In the genomic region with DNA sequence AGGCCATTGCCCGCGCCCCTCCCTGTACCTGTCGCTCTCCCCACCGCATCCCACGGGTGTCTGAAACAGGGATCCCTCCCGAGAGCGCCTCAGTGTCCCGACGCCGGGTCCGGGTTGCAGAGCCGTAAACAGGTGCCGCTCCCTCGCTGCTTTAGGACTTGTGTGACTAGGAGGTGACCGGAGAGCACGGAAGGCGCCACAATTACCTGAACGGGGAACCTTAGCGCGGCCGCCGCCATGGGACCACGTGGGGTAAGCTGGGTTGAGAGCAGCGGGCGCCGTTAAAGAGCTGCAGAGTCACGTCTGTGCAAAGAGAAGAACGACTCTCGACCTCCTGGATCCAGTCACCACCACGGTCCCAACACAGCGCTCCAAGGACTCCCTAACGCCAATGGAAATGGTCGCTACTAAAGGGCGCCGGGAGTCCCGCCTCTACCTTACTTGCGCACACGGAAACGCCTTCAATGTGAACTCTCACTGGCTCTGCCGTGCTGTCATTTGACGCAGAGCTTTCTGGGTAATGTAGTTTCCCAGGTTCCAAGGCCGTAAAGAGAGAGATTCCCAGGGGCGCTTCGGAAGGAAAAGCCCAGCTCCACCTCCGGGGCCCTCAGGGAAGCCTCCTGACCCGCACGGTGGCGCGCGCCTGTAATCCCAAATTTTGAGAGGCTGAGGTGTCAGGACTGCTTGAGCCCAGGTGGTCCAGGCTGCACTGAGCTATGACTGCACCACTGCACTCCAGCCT, we compare ENCODE assay signal across 8 cellular contexts. TPM values are rescaled to one million over a fixed set of nuclear protein-coding genes. Genes with fewer than 3 reads are reported as not detected.
DNase-seq lines count a peak whose midpoint lies in the region; ATAC-seq and TF ChIP-seq lines count a peak whose summit lies in the region.

A gene (minus strand): TSS at position 409 of the 742 bp plus-strand sequence. CDS start 170 bp downstream, at position 239.

- H3K9me3 Mint-ChIP-seq in Calu3 (ENCODE audit: low read depth, unreplicated experiment) (no peaks in the 10 kb centered on the region), IgD-negative memory B cell (no peaks in the 10 kb centered on the region)
- no peaks in the 10 kb centered on the region for H3K9me3 Mint-ChIP-seq in activated T-cell treated with anti-CD3 and anti-CD28 coated beads, Interleukin-2, amount 50 U/mL, for 24 hours

- peaks cover 4% of the 10 kb centered on the region; the same call in 1 of the 2 replicates for H3F3A ChIP-seq in PC-9 (ENCODE audit: insufficient read depth, low read depth)

- CTCF ChIA-PET in Calu3 (lab: Charles Lee): interaction anchor here (0.6 to 1.2 kb wide), 4 partner anchors 35 to 151 kb away, joined by 3 to 6 read pairs (median 3); a partner anchor contains a TSS
- CTCF ChIA-PET in PC-9 (lab: Charles Lee): no interaction called here

- peak; percentile 86 for DNase-seq in Calu3
- peak; percentile 84 to 93 for DNase-seq in PC-9
- DNase-seq in activated T-cell treated with anti-CD3 and anti-CD28 coated beads, Interleukin-2, amount 50 U/mL, for 24 hours: peak; percentile 79
- DNase-seq in stimulated activated CD8-positive, alpha-beta memory T cell treated with anti-CD3 and anti-CD28 coated beads, Interleukin-7, amount 100 ng/mL, for 1 hour (ENCODE audit: low read depth in 2 of 2): peak; percentile 46 to 49

- H3K79me2 ChIP-seq in PC-9 (ENCODE audit: low read depth): peaks cover 13% of the 10 kb centered on the region

- intact Hi-C loops in Calu3 (cut with micrococcal nuclease; ENCODE audit: unreplicated experiment) (loop anchor here (2.0 to 10.0 kb wide), 3 partner anchors 38 to 340 kb away; a partner anchor contains a TSS), PC-9 (cut with micrococcal nuclease; ENCODE audit: unreplicated experiment) (loop anchor here (1.0 to 5.0 kb wide), 4 partner anchors 10 to 132 kb away; a partner anchor contains a TSS)

- POLR2A ChIA-PET in PC-9 (lab: Charles Lee; ENCODE audit: unreplicated experiment): interaction anchor here (0.5 to 1.2 kb wide), 6 partner anchors 10 to 499 kb away, joined by 3 to 28 read pairs (median 4); a partner anchor contains a TSS

- H3K4me1 Mint-ChIP-seq in Calu3 (ENCODE audit: low read depth, unreplicated experiment) (peaks cover 50% of the 10 kb centered on the region), IgD-negative memory B cell (peaks cover 22 to 37% (median 26%) of the 10 kb centered on the region in 3 donors)
- H3K4me1 Mint-ChIP-seq in activated T-cell treated with anti-CD3 and anti-CD28 coated beads, Interleukin-2, amount 50 U/mL, for 24 hours (ENCODE audit: low read depth): peaks cover 46% of the 10 kb centered on the region

- H3K27ac ChIP-seq in PC-9 (peak within 1 kb of the TSS; percentile 42), muscle layer of colon (ENCODE audit: low read depth, low read length) (peak within 1 kb of the TSS; percentile 87)

- H3K4me1 ChIP-seq in PC-9 (replicated peaks; ENCODE audit: insufficient read depth) (peaks cover 21% of the 10 kb centered on the region), muscle layer of colon (ENCODE audit: insufficient read depth, low read length) (peaks cover 6% of the 10 kb centered on the region)

- H3K36me3 ChIP-seq in PC-9 (ENCODE audit: low read depth) (peaks cover 18% of the 10 kb centered on the region; the same call in 1 of the 2 replicates), muscle layer of colon (ENCODE audit: insufficient read depth, low read length) (peaks cover 10% of the 10 kb centered on the region)

- peaks cover 68% of the 10 kb centered on the region for H3K36me3 Mint-ChIP-seq in Calu3 (ENCODE audit: insufficient read depth, unreplicated experiment)
- H3K36me3 Mint-ChIP-seq in IgD-negative memory B cell: no peaks in the 10 kb centered on the region
- H3K36me3 Mint-ChIP-seq in activated T-cell treated with anti-CD3 and anti-CD28 coated beads, Interleukin-2, amount 50 U/mL, for 24 hours (ENCODE audit: low read depth): peaks cover 47% of the 10 kb centered on the region

- H3K4me3 Mint-ChIP-seq in Calu3 (ENCODE audit: low read depth, unreplicated experiment): peak within 1 kb of the TSS; percentile 90
- H3K4me3 Mint-ChIP-seq in IgD-negative memory B cell: peak within 1 kb of the TSS; percentile 94 to 99 (median 98)
- H3K4me3 Mint-ChIP-seq in activated T-cell treated with anti-CD3 and anti-CD28 coated beads, Interleukin-2, amount 50 U/mL, for 24 hours: peak within 1 kb of the TSS; percentile 93

- H2AFZ ChIP-seq in PC-9: peak within 1 kb of the TSS; percentile 89

- H3K9ac ChIP-seq in muscle layer of colon (ENCODE audit: low read length): peak within 1 kb of the TSS; percentile 54

- H3K9me3 ChIP-seq in PC-9 (ENCODE audit: insufficient read depth, low read depth) (no peaks in the 10 kb centered on the region), muscle layer of colon (ENCODE audit: low read length) (no peaks in the 10 kb centered on the region)

- no peaks in the 10 kb centered on the region; the same call in 1 of the 2 replicates for H4K20me1 ChIP-seq in PC-9 (ENCODE audit: insufficient read depth)

- peak within 1 kb of the TSS; percentile 92 for H3K4me2 ChIP-seq in PC-9

- BruUV-seq in Calu3 (replicated peaks; lab: Mats Ljungman, UMichigan) (no TSS peak), PC-9 (replicated peaks; lab: Mats Ljungman, UMichigan) (TSS peak; percentile 39)

- TF ChIP-seq CTCF in Calu3 (IDR thresholded peaks at IDR 0.05; ENCODE audit: unreplicated experiment) (no peak), PC-9 (conservative IDR thresholded peaks at IDR 0.05) (no peak)

- H3K27me3 ChIP-seq in PC-9 (ENCODE audit: insufficient read depth, low read depth): no peaks in the 10 kb centered on the region
- no peaks in the 10 kb centered on the region for H3K27me3 ChIP-seq in muscle layer of colon (ENCODE audit: control insufficient read depth in 1 of 2, insufficient read depth in 2 of 2, low read length in 2 of 2)

- H3K4me3 ChIP-seq in PC-9 (peak within 1 kb of the TSS; percentile 80), muscle layer of colon (ENCODE audit: low read depth in 1 of 2, low read length in 2 of 2) (peak within 1 kb of the TSS; percentile 86 to 90)

- H3K27me3 Mint-ChIP-seq in Calu3 (ENCODE audit: unreplicated experiment): no peaks in the 10 kb centered on the region
- H3K27me3 Mint-ChIP-seq in IgD-negative memory B cell: no peaks in the 10 kb centered on the region
- no peaks in the 10 kb centered on the region for H3K27me3 Mint-ChIP-seq in activated T-cell treated with anti-CD3 and anti-CD28 coated beads, Interleukin-2, amount 50 U/mL, for 24 hours

- peak within 1 kb of the TSS; percentile 98 for H3K27ac Mint-ChIP-seq in Calu3 (ENCODE audit: unreplicated experiment)
- peak within 1 kb of the TSS; percentile 91 to 98 (median 95) for H3K27ac Mint-ChIP-seq in IgD-negative memory B cell
- peak within 1 kb of the TSS; percentile 92 for H3K27ac Mint-ChIP-seq in activated T-cell treated with anti-CD3 and anti-CD28 coated beads, Interleukin-2, amount 50 U/mL, for 24 hours

- H3K9me2 ChIP-seq in PC-9 (ENCODE audit: insufficient read depth): no peaks in the 10 kb centered on the region

- ATAC-seq in GM21423 (IDR thresholded peaks at IDR 0.05; ENCODE audit: unreplicated experiment) (peak; percentile 63), esophagus mucosa (peak; percentile 90)

RNA-seq across cellular contexts. Expression of the gene that starts here (rescaled TPM):
- 24.0 and 24.8 TPM in 2 replicates for total RNA-seq in Calu3 (2022)
- 6.8 TPM for polyA plus RNA-seq in IgD-negative memory B cell
- total RNA-seq in PC-9 (2021): 14.3 and 15.1 TPM in 2 replicates
- total RNA-seq in esophagus mucosa: 7.9 TPM

Comparison
In these comparisons a context has a peak if more than half of its experiments do, and no peak if none do; other contexts are left out.
1. Peak in every context shown above with its lines: DNase-seq, ATAC-seq, H3K4me3 ChIP-seq and H3K27ac ChIP-seq.